8 cellular contexts compared by ENCODE assay signal in genomic region chr12:76020731-76021672, GRCh38. TPM values are rescaled to one million over a fixed set of nuclear protein-coding genes. Genes with fewer than 3 reads are reported as not detected.
DNase-seq lines count a peak whose midpoint lies in the region; ATAC-seq and TF ChIP-seq lines count a peak whose summit lies in the region.

No MANE protein-coding gene starts in this region.

- no peaks in the 10 kb centered on the region for H3K27me3 Mint-ChIP-seq in WTC11 (ENCODE audit: low read depth)
- H3K27me3 Mint-ChIP-seq in osteocyte (ENCODE audit: unreplicated experiment): no peaks in the 10 kb centered on the region

- peaks cover 51% of the 10 kb centered on the region for H3K4me1 Mint-ChIP-seq in WTC11
- peaks cover 46% of the 10 kb centered on the region for H3K4me1 Mint-ChIP-seq in osteocyte (ENCODE audit: unreplicated experiment)

- H3K27ac Mint-ChIP-seq in WTC11 (peak overlapping the region; percentile 77), osteocyte (ENCODE audit: unreplicated experiment) (peak overlapping the region; percentile 82)

- POLR2A ChIA-PET in WTC11 (lab: Charles Lee): interaction anchor here (0.6 kb wide), 1 partner anchor 395 kb away, joined by 3 read pairs; no protein-coding TSS in a partner anchor

- H3K27ac ChIP-seq in heart right ventricle: peak overlapping the region in 8 of 10 donors; percentile 1 to 83 (median 28)
- H3K27ac ChIP-seq in right atrium auricular region: peak overlapping the region in 1 of 2 donors; percentile 44
- peak overlapping the region; percentile 76 for H3K27ac ChIP-seq in HL-60 (replicated peaks)
- H3K27ac ChIP-seq in duodenal mucosa (ENCODE audit: low read depth, low read length): peak overlapping the region; percentile 53

- TF ChIP-seq CTCF in heart right ventricle (IDR thresholded peaks at IDR 0.05) (no peak), right atrium auricular region (IDR thresholded peaks at IDR 0.05) (no peak), HL-60 (IDR thresholded peaks at IDR 0.05; ENCODE audit: insufficient read depth, low read length) (no peak), WTC11 (IDR thresholded peaks at IDR 0.05) (no peak), osteocyte (IDR thresholded peaks at IDR 0.05) (no peak)

- ATAC-seq in heart right ventricle: peak in 3 of 8 donors; percentile 23 to 61 (median 57)
- no peak for ATAC-seq in WTC11

- intact Hi-C loops in heart right ventricle (cut with DNase I): loop anchor here in 3 of 10 donors (5.0 to 10.0 kb wide), 5 partner anchors 39 to 306 kb away; no protein-coding TSS in a partner anchor

- no peak overlapping the region for H3K4me3 Mint-ChIP-seq in WTC11
- no peak overlapping the region for H3K4me3 Mint-ChIP-seq in osteocyte (ENCODE audit: unreplicated experiment)

- H3K9me3 ChIP-seq in heart right ventricle (no peaks in the 10 kb centered on the region), right atrium auricular region (no peaks in the 10 kb centered on the region), duodenal mucosa (ENCODE audit: control insufficient read depth in 1 of 2, low read length in 2 of 2) (no peaks in the 10 kb centered on the region)

- no peak for DNase-seq in heart right ventricle
- no peak for DNase-seq in right atrium auricular region (ENCODE audit: low spot score)
- peak in 1 of 2 experiments; percentile 49 for DNase-seq in HL-60 (ENCODE audit: low read depth in 1 of 2, low spot score in 1 of 2)
- no peak for DNase-seq in WTC11 (ENCODE audit: low spot score)
- no peak for DNase-seq in osteocyte (ENCODE audit: extremely low spot score, unreplicated experiment)
- no peak for DNase-seq in cerebellar nuclear complex (lab: John Stamatoyannopoulos, UW)
- DNase-seq in NCI-H1092 (lab: John Stamatoyannopoulos, UW): no peak

- H3K36me3 Mint-ChIP-seq in WTC11: no peaks in the 10 kb centered on the region
- H3K36me3 Mint-ChIP-seq in osteocyte (ENCODE audit: unreplicated experiment): no peaks in the 10 kb centered on the region

- H3K9me3 Mint-ChIP-seq in WTC11 (no peaks in the 10 kb centered on the region), osteocyte (ENCODE audit: unreplicated experiment) (no peaks in the 10 kb centered on the region)

- H3K27me3 ChIP-seq in heart right ventricle: no peaks in the 10 kb centered on the region
- H3K27me3 ChIP-seq in right atrium auricular region: no peaks in the 10 kb centered on the region
- no peaks in the 10 kb centered on the region for H3K27me3 ChIP-seq in HL-60 (ENCODE audit: insufficient read depth, poor library complexity, severe bottlenecking)
- no peaks in the 10 kb centered on the region for H3K27me3 ChIP-seq in duodenal mucosa (ENCODE audit: control insufficient read depth in 1 of 2, insufficient read depth in 2 of 2, low read length in 2 of 2)

- H3K4me1 ChIP-seq in heart right ventricle: peaks cover 0 to 49% (median 6%) of the 10 kb centered on the region in 9 donors
- H3K4me1 ChIP-seq in right atrium auricular region: peaks cover 0 to 10% of the 10 kb centered on the region in 2 donors
- peaks cover 0 to 15% of the 10 kb centered on the region in 2 donors for H3K4me1 ChIP-seq in duodenal mucosa (ENCODE audit: control insufficient read depth in 1 of 2, insufficient read depth in 2 of 2, low read length in 2 of 2)

- peak overlapping the region in 1 of 2 donors; percentile 1 for H3K9ac ChIP-seq in duodenal mucosa (ENCODE audit: low read depth in 1 of 2, low read length in 2 of 2)

- 53 to 66% methylated on average over 15 of the region's 15 CpGs for WGBS in heart right ventricle, 2 donors

- no peaks in the 10 kb centered on the region for H3K36me3 ChIP-seq in heart right ventricle
- H3K36me3 ChIP-seq in right atrium auricular region: no peaks in the 10 kb centered on the region
- no peaks in the 10 kb centered on the region for H3K36me3 ChIP-seq in duodenal mucosa (ENCODE audit: control insufficient read depth in 1 of 2, insufficient read depth in 2 of 2, low read length in 2 of 2)

- CTCF ChIA-PET in WTC11 (lab: Charles Lee): interaction anchor here (1.3 kb wide), 1 partner anchor 93 kb away, joined by 3 read pairs; no protein-coding TSS in a partner anchor

- H3K4me3 ChIP-seq in heart right ventricle (no peak overlapping the region), right atrium auricular region (no peak overlapping the region), HL-60 (replicated peaks; ENCODE audit: insufficient read depth, low read length) (no peak overlapping the region), duodenal mucosa (ENCODE audit: low read depth in 1 of 2, low read length in 2 of 2) (peak overlapping the region in 1 of 2 donors; percentile 10)

TF ChIP-seq in WTC11, 78 proteins besides CTCF, POLR2A, EP300 and RAD21 (continues in another document):
- no peak for TF ChIP-seq ZNF532 (CRISPR knock-in tag; IDR thresholded peaks at IDR 0.05; ENCODE audit: borderline replicate concordance)
- no peak for TF ChIP-seq PRDM15 (CRISPR knock-in tag; IDR thresholded peaks at IDR 0.05)
- TF ChIP-seq CREM (CRISPR knock-in tag; IDR thresholded peaks at IDR 0.05): no peak
- TF ChIP-seq ZNF232 (CRISPR knock-in tag; IDR thresholded peaks at IDR 0.05): no peak
- no peak for TF ChIP-seq ZSCAN18 (CRISPR knock-in tag; IDR thresholded peaks at IDR 0.05)

RNA-seq across cellular contexts. Expression of gene PHLDA1, which starts 10.6 kb away (rescaled TPM):
- 10 to 100 TPM in 8 of 10 donors, 1 to 10 TPM in 2; 1.5 to 43.5 (median 23.3) TPM for total RNA-seq in heart right ventricle
- polyA plus RNA-seq in heart right ventricle: 1 to 10 TPM; 2.5 to 4.7 TPM
- 10 to 100 TPM in 1 of 2 donors, 1 to 10 TPM in 1; 6.7 to 22.2 TPM for total RNA-seq in right atrium auricular region
- total RNA-seq in WTC11 (2021): 34.9 to 51.3 TPM (median 51.1 TPM) in 3 replicates
- total RNA-seq in osteocyte: 52.0 and 53.7 TPM in 2 replicates
